Comparison of ENCODE assay signal across 24 cellular contexts in genomic region chr6:13076575-13076974, GRCh38.
DNase-seq lines count a peak whose midpoint lies in the region; ATAC-seq and TF ChIP-seq lines count a peak whose summit lies in the region.
"Had no signal": no experiment of that assay in that cellular context is flagged by ENCODE, and none has a peak within 500 bp of the region (broad histone marks: within the 10 kb centered on the region; RNA-seq: fewer than 3 reads in every experiment).

No MANE protein-coding gene starts in this region.

- H3K9ac ChIP-seq in mesendoderm (ENCODE audit: low read length): no peak overlapping the region
- H3K9ac ChIP-seq: BLaER1 treated with 17β-estradiol and CSF1 and Interleukin-3, amounts not matched to agents 10 nM and 100 nM had no signal

- no peak overlapping the region for H2BK120ac ChIP-seq in mesendoderm (ENCODE audit: low read depth, low read length)

- H3K27ac Mint-ChIP-seq in activated CD4-positive, alpha-beta T cell treated with anti-CD3 and anti-CD28 coated beads, Interleukin-2, amount 10 ng/mL, durations not matched to agents 24 days and 14 days: no peak overlapping the region
- H3K27ac Mint-ChIP-seq: CD4-positive, alpha-beta T cell had no signal

- no peaks in the 10 kb centered on the region for H3K79me1 ChIP-seq in mesendoderm (ENCODE audit: low read length)

- H3K4me3 Mint-ChIP-seq in activated CD4-positive, alpha-beta T cell treated with anti-CD3 and anti-CD28 coated beads, Interleukin-2, amount 10 ng/mL, durations not matched to agents 24 days and 14 days: no peak overlapping the region
- H3K4me3 Mint-ChIP-seq: CD4-positive, alpha-beta T cell had no signal

- H3K18ac ChIP-seq in mesendoderm (ENCODE audit: low read length): no peak overlapping the region

- H3K79me2 ChIP-seq in mesendoderm (ENCODE audit: control insufficient read depth, insufficient read depth, low read length): no peaks in the 10 kb centered on the region

- no peak overlapping the region for H2AK5ac ChIP-seq in mesendoderm (ENCODE audit: low read length)

- no peak overlapping the region for H2BK15ac ChIP-seq in mesendoderm (replicated peaks; ENCODE audit: low read depth)

- no CpG with 5 or more reads among the region's 3 CpGs for WGBS in mesendoderm (ENCODE audit: extremely low coverage, insufficient coverage, low lambda C conversion rate)

- no peaks in the 10 kb centered on the region for H3K4me1 Mint-ChIP-seq in activated CD4-positive, alpha-beta T cell treated with anti-CD3 and anti-CD28 coated beads, Interleukin-2, amount 10 ng/mL, durations not matched to agents 24 days and 14 days

- no peak overlapping the region for H2BK5ac ChIP-seq in mesendoderm (ENCODE audit: low read length)

- no peak overlapping the region for H3K23ac ChIP-seq in mesendoderm (ENCODE audit: low read length)

- no peak for DNase-seq in Right ventricle myocardium superior
- no peak for DNase-seq in right atrium auricular region (ENCODE audit: low spot score)
- peak in 1 of 2 donors; percentile 70 for DNase-seq in cardiac muscle cell (ENCODE audit: low read depth in 1 of 2, low spot score in 1 of 2)
- DNase-seq in mesendoderm: peak; percentile 8
- no peak for DNase-seq in stimulated activated CD4-positive, alpha-beta T cell treated with anti-CD3 and anti-CD28 coated beads, Interleukin-12 subunit alpha, Interleukin-12 subunit beta, amount 100 ng/mL, for 4 hours
- DNase-seq in activated CD4-positive, alpha-beta T cell treated with anti-CD3 and anti-CD28 coated beads, Interleukin-2, amount 10 ng/mL, durations not matched to agents 24 days and 14 days: no peak
- DNase-seq: AML-193; CD4-positive, alpha-beta T cell; COR-L47; DMS53; GOT3; IMR-90; KG1; MG63; NCI-H1105 treated with DMSO at 0.1 percent for 48 hours; NCI-H146; NCI-H2029; NCI-H2227 treated with DMSO at 0.1 percent for 48 hours; NCI-H526 treated with DMSO at 0.1 percent for 48 hours; PC-9; SHP77 had no signal

- intact Hi-C loops in Right ventricle myocardium superior (cut with DNase I): no loop called here
- intact Hi-C loops in activated CD4-positive, alpha-beta T cell treated with anti-CD3 and anti-CD28 coated beads, Interleukin-2, amount 10 ng/mL, durations not matched to agents 24 days and 14 days (cut with micrococcal nuclease): no loop called here

- H3K4me1 ChIP-seq in right atrium auricular region (peaks cover 0 to 61% of the 10 kb centered on the region in 2 donors), cardiac muscle cell (ENCODE audit: low read depth) (peaks cover 50% of the 10 kb centered on the region), mesendoderm (ENCODE audit: control insufficient read depth, low read depth, low read length) (peaks cover 3% of the 10 kb centered on the region)
- H3K4me1 ChIP-seq: BLaER1 treated with 17β-estradiol and CSF1 and Interleukin-3, amounts not matched to agents 10 nM and 100 nM had no signal

- H3K36me3 ChIP-seq in right atrium auricular region (no peaks in the 10 kb centered on the region), cardiac muscle cell (no peaks in the 10 kb centered on the region), mesendoderm (ENCODE audit: control insufficient read depth, insufficient read depth, low read length) (no peaks in the 10 kb centered on the region)
- H3K36me3 ChIP-seq: BLaER1 treated with 17β-estradiol and CSF1 and Interleukin-3, amounts not matched to agents 10 nM and 100 nM; MG63 had no signal

- no peak overlapping the region for H3K4me2 ChIP-seq in mesendoderm (ENCODE audit: low read length)
- H3K4me2 ChIP-seq: BLaER1 treated with 17β-estradiol and CSF1 and Interleukin-3, amounts not matched to agents 10 nM and 100 nM; PC-9 had no signal

- TF ChIP-seq CTCF in right atrium auricular region (IDR thresholded peaks at IDR 0.05) (no peak), cardiac muscle cell (IDR thresholded peaks at IDR 0.05; ENCODE audit: low read depth, low read length) (no peak)

- H3K9me3 Mint-ChIP-seq in activated CD4-positive, alpha-beta T cell treated with anti-CD3 and anti-CD28 coated beads, Interleukin-2, amount 10 ng/mL, durations not matched to agents 24 days and 14 days: no peaks in the 10 kb centered on the region
- H3K9me3 Mint-ChIP-seq: CD4-positive, alpha-beta T cell had no signal

- H3K56ac ChIP-seq in mesendoderm (ENCODE audit: low read length): no peak overlapping the region

- H3K4ac ChIP-seq in mesendoderm (ENCODE audit: low read depth, low read length): no peak overlapping the region

- H3K4me3 ChIP-seq in right atrium auricular region (no peak overlapping the region), cardiac muscle cell (no peak overlapping the region), mesendoderm (ENCODE audit: low read length) (no peak overlapping the region)
- H3K4me3 ChIP-seq: BLaER1 treated with 17β-estradiol and CSF1 and Interleukin-3, amounts not matched to agents 10 nM and 100 nM; MG63; PC-9 had no signal

- no peaks in the 10 kb centered on the region for H3K9me3 ChIP-seq in right atrium auricular region
- H3K9me3 ChIP-seq in cardiac muscle cell (ENCODE audit: low read depth): no peaks in the 10 kb centered on the region
- H3K9me3 ChIP-seq: BLaER1 treated with 17β-estradiol and CSF1 and Interleukin-3, amounts not matched to agents 10 nM and 100 nM; MG63 had no signal

- H3K27me3 Mint-ChIP-seq in activated CD4-positive, alpha-beta T cell treated with anti-CD3 and anti-CD28 coated beads, Interleukin-2, amount 10 ng/mL, durations not matched to agents 24 days and 14 days: peaks cover 9% of the 10 kb centered on the region

- H3K27me3 ChIP-seq in right atrium auricular region (no peaks in the 10 kb centered on the region), cardiac muscle cell (no peaks in the 10 kb centered on the region), mesendoderm (ENCODE audit: insufficient read depth, low read length, poor library complexity) (no peaks in the 10 kb centered on the region)
- H3K27me3 ChIP-seq: BLaER1 treated with 17β-estradiol and CSF1 and Interleukin-3, amounts not matched to agents 10 nM and 100 nM had no signal

- no peak overlapping the region for H3K27ac ChIP-seq in right atrium auricular region
- H3K27ac ChIP-seq in cardiac muscle cell: peak overlapping the region; percentile 69
- no peak overlapping the region for H3K27ac ChIP-seq in mesendoderm (ENCODE audit: low read depth, low read length)
- H3K27ac ChIP-seq: BLaER1 treated with 17β-estradiol and CSF1 and Interleukin-3, amounts not matched to agents 10 nM and 100 nM; PC-9 had no signal

- no peak overlapping the region for H4K5ac ChIP-seq in mesendoderm (ENCODE audit: low read length)

- no peak overlapping the region for H4K8ac ChIP-seq in mesendoderm (ENCODE audit: low read depth, low read length)

- ATAC-seq in Right ventricle myocardium superior (ENCODE audit: poor library complexity) (peak; percentile 41), GM18909 (IDR thresholded peaks at IDR 0.05; ENCODE audit: poor library complexity, unreplicated experiment) (no peak)
- ATAC-seq: HCT116 had no signal

- no peaks in the 10 kb centered on the region for H3K36me3 Mint-ChIP-seq in activated CD4-positive, alpha-beta T cell treated with anti-CD3 and anti-CD28 coated beads, Interleukin-2, amount 10 ng/mL, durations not matched to agents 24 days and 14 days (ENCODE audit: low read depth)
